9 cellular contexts compared by ENCODE assay signal in genomic region chr5:80141681-80142080, GRCh38.
DNase-seq lines count a peak whose midpoint lies in the region; ATAC-seq and TF ChIP-seq lines count a peak whose summit lies in the region.
"Had no signal": no experiment of that assay in that cellular context is flagged by ENCODE, and none has a peak within 500 bp of the region (broad histone marks: within the 10 kb centered on the region; RNA-seq: fewer than 3 reads in every experiment).

No MANE protein-coding gene starts in this region.

- TF ChIP-seq CTCF in WERI-Rb-1 (IDR thresholded peaks at IDR 0.05; ENCODE audit: low read depth, low read length) (no peak), sigmoid colon (IDR thresholded peaks at IDR 0.05) (no peak)

- H3K9me3 ChIP-seq in WERI-Rb-1 (ENCODE audit: severe bottlenecking) (no peaks in the 10 kb centered on the region), sigmoid colon (no peaks in the 10 kb centered on the region)

- ATAC-seq in GM21447 (IDR thresholded peaks at IDR 0.05; ENCODE audit: unreplicated experiment) (no peak), HG03520 (IDR thresholded peaks at IDR 0.05; ENCODE audit: unreplicated experiment) (no peak)

- intact Hi-C loops in sigmoid colon (cut with DNase I): loop anchor here (2.0 to 5.0 kb wide), 4 partner anchors 33 to 266 kb away; partner anchors contain the start of genes SERINC5 and ZFYVE16

- H3K27me3 ChIP-seq in WERI-Rb-1 (ENCODE audit: insufficient read depth, low read depth, severe bottlenecking) (no peaks in the 10 kb centered on the region), sigmoid colon (no peaks in the 10 kb centered on the region)

- peaks cover 0 to 38% (median 29%) of the 10 kb centered on the region in 4 donors for H3K4me1 ChIP-seq in sigmoid colon

- no peak for TF ChIP-seq POLR2A in sigmoid colon (IDR thresholded peaks at IDR 0.05)

- H3K27ac ChIP-seq in WERI-Rb-1: peak overlapping the region; percentile 38; the same call in 1 of the 2 replicates
- peak overlapping the region; percentile 69 to 91 (median 88) for H3K27ac ChIP-seq in sigmoid colon

- peak; percentile 34 for DNase-seq in GM03348 (ENCODE audit: low spot score)
- DNase-seq in WERI-Rb-1: no peak
- DNase-seq in fibroblast of peridontal ligament (ENCODE audit: extremely low read depth): peak; percentile 73
- DNase-seq in sigmoid colon: no peak
- no peak for DNase-seq in DMS114 treated with DMSO at 0.1 percent for 48 hours (lab: John Stamatoyannopoulos, UW; ENCODE audit: unreplicated experiment)
- no peak for DNase-seq in stimulated activated naive CD4-positive, alpha-beta T cell treated with Interleukin-2 at 50 U/mL for 16 hours (lab: John Stamatoyannopoulos, UW)
- DNase-seq: PC-9 had no signal

- no peaks in the 10 kb centered on the region for H3K36me3 ChIP-seq in WERI-Rb-1
- peaks cover 0 to 13% (median 2%) of the 10 kb centered on the region in 4 donors for H3K36me3 ChIP-seq in sigmoid colon

- WGBS in sigmoid colon, 2 donors: 79 to 83% methylated on average over 3 of the region's 3 CpGs

- no peak for TF ChIP-seq EP300 in sigmoid colon (IDR thresholded peaks at IDR 0.05)

- H3K4me3 ChIP-seq in WERI-Rb-1 (ENCODE audit: low read depth, low read length) (no peak overlapping the region), sigmoid colon (no peak overlapping the region)
- H3K4me3 ChIP-seq: PC-9 had no signal

Comparison
In these comparisons a context has a peak if more than half of its experiments do, and no peak if none do; other contexts are left out.
1. DNase-seq: peak in GM03348 (single experiment) and fibroblast of peridontal ligament (single experiment); none in WERI-Rb-1 (single experiment), sigmoid colon (single experiment), DMS114 treated with DMSO at 0.1 percent for 48 hours (single experiment) and stimulated activated naive CD4-positive, alpha-beta T cell treated with Interleukin-2 at 50 U/mL for 16 hours (single experiment).